Comparison of ENCODE assay signal across 28 cellular contexts in genomic region chr12:62738105-62738504, GRCh38.
A peak's percentile ranks its signal among the peaks of the same experiment; 100 is the strongest.
DNase-seq lines count a peak whose midpoint lies in the region; ATAC-seq and TF ChIP-seq lines count a peak whose summit lies in the region.
"Had no signal": no experiment of that assay in that cellular context is flagged by ENCODE, and none has a peak within 500 bp of the region (broad histone marks: within the 10 kb centered on the region; RNA-seq: fewer than 3 reads in every experiment).

No MANE protein-coding gene starts in this region.

- no peak for TF ChIP-seq CTCF in HCT116 (IDR thresholded peaks at IDR 0.05 in 2 of 3, conservative IDR thresholded peaks at IDR 0.05 in 1 of 3; ENCODE audit: borderline replicate concordance in 1 of 3, insufficient read depth in 1 of 3, low read depth in 2 of 3, low read length in 2 of 3)
- TF ChIP-seq CTCF in epithelial cell of esophagus (IDR thresholded peaks at IDR 0.05; ENCODE audit: insufficient read depth, low read depth, low read length, missing control alignments): no peak
- TF ChIP-seq CTCF in gastroesophageal sphincter (IDR thresholded peaks at IDR 0.05): no peak

- CTCF ChIA-PET in HCT116 (lab: Charles Lee): no interaction called here

- no peak overlapping the region for H3K4me3 ChIP-seq in HCT116 (replicated peaks in 1 of 2; ENCODE audit: low read depth in 1 of 2, low read length in 2 of 2)
- no peak overlapping the region for H3K4me3 ChIP-seq in epithelial cell of esophagus (ENCODE audit: low read length)
- H3K4me3 ChIP-seq in skeletal muscle satellite cell (ENCODE audit: low read length): no peak overlapping the region
- H3K4me3 ChIP-seq in gastroesophageal sphincter: no peak overlapping the region
- H3K4me3 ChIP-seq: ovary, smooth muscle cell, upper lobe of right lung had no signal

- 97 to 100% methylated on average over 3 of the region's 3 CpGs for WGBS in gastroesophageal sphincter (ENCODE audit: low coverage in 1 of 2), 2 donors

- H3K36me3 ChIP-seq in HCT116 (ENCODE audit: control insufficient read depth in 1 of 2, insufficient read depth in 2 of 2, low read length in 2 of 2): no peaks in the 10 kb centered on the region
- H3K36me3 ChIP-seq in skeletal muscle satellite cell (ENCODE audit: insufficient read depth, low read length): no peaks in the 10 kb centered on the region
- H3K36me3 ChIP-seq in gastroesophageal sphincter: no peaks in the 10 kb centered on the region
- H3K36me3 ChIP-seq: ovary, upper lobe of right lung had no signal

- DNase-seq in HCT116 (ENCODE audit: low read depth, low spot score) (no peak), epithelial cell of esophagus (ENCODE audit: low read depth) (peak; percentile 6), MV-4-11 (lab: John Stamatoyannopoulos, UW) (no peak), NCI-H2227 treated with DMSO at 0.1 percent for 48 hours (lab: John Stamatoyannopoulos, UW) (no peak)
- DNase-seq: activated CD4-positive, alpha-beta memory T cell treated with anti-CD3 and anti-CD28 coated beads, Interleukin-2, amount 10 ng/mL, durations not matched to agents 7 days and 5 days; activated CD4-positive, CD25-positive, alpha-beta regulatory T cell treated with anti-CD3 and anti-CD28 coated beads, Interleukin-2, amount 50 U/mL, for 72 hours; activated CD8-positive, alpha-beta memory T cell treated with anti-CD3 and anti-CD28 coated beads, Interleukin-2, amount 50 U/mL, for 48 hours; C1 segment of cervical spinal cord; central memory CD4-positive, alpha-beta T cell; COR-L47; dermis blood vessel endothelial cell; HFFc6; islet precursor cell; left ventricle myocardium superior; midbrain; natural killer cell; NCI-H1092; NCI-H187; NCI-H748 treated with DMSO at 0.1 percent for 48 hours; ovary; RPMI8226; stimulated activated CD4-positive, alpha-beta T cell treated with anti-CD3 and anti-CD28 coated beads, Interleukin-2, amount 100 ng/mL, for 24 hours; upper lobe of right lung had no signal

- no peaks in the 10 kb centered on the region for H3K27me3 ChIP-seq in HCT116 (ENCODE audit: insufficient read depth, low read length)
- no peaks in the 10 kb centered on the region for H3K27me3 ChIP-seq in skeletal muscle satellite cell (ENCODE audit: control insufficient read depth, insufficient read depth, low read length)
- H3K27me3 ChIP-seq in gastroesophageal sphincter: no peaks in the 10 kb centered on the region
- H3K27me3 ChIP-seq: ovary, upper lobe of right lung had no signal

- H3K79me2 ChIP-seq in HCT116 (ENCODE audit: insufficient read depth, low read length): no peaks in the 10 kb centered on the region

- BruUV-seq in HCT116 (replicated peaks; lab: Mats Ljungman, UMichigan): no TSS peak

- POLR2A ChIA-PET in HCT116 (lab: Charles Lee): no interaction called here

- H2AFZ ChIP-seq in HCT116 (ENCODE audit: low read depth, low read length, poor library complexity, severe bottlenecking): no peak overlapping the region

- intact Hi-C loops in HCT116 (cut with micrococcal nuclease): no loop called here

- H3K9ac ChIP-seq in HCT116 (ENCODE audit: low read length) (no peak overlapping the region), skeletal muscle satellite cell (ENCODE audit: low read depth, low read length) (peak overlapping the region; percentile 32)

- no peaks in the 10 kb centered on the region for H4K20me1 ChIP-seq in HCT116 (ENCODE audit: insufficient read depth)

- peak overlapping the region; percentile 16 for H3K4me2 ChIP-seq in HCT116 (ENCODE audit: low read length)
- peak overlapping the region; percentile 45 for H3K4me2 ChIP-seq in skeletal muscle satellite cell (ENCODE audit: low read length)
- H3K4me2 ChIP-seq: smooth muscle cell had no signal

- no peaks in the 10 kb centered on the region for H3K9me3 ChIP-seq in HCT116 (ENCODE audit: control insufficient read depth in 1 of 2, insufficient read depth in 1 of 2, low read depth in 1 of 2, low read length in 2 of 2)
- H3K9me3 ChIP-seq in skeletal muscle satellite cell (replicated peaks; ENCODE audit: low read length): no peaks in the 10 kb centered on the region
- H3K9me3 ChIP-seq in gastroesophageal sphincter: no peaks in the 10 kb centered on the region
- H3K9me3 ChIP-seq: ovary, upper lobe of right lung had no signal

- no peak for TF ChIP-seq POLR2A in HCT116 (IDR thresholded peaks at IDR 0.05; ENCODE audit: borderline replicate concordance, extremely low read depth, insufficient read depth, insufficient read length)
- no peak for TF ChIP-seq POLR2A in gastroesophageal sphincter (IDR thresholded peaks at IDR 0.05)

- H3K27ac ChIP-seq in HCT116 (ENCODE audit: low read depth, low read length) (no peak overlapping the region), gastroesophageal sphincter (no peak overlapping the region)
- H3K27ac ChIP-seq: ovary, upper lobe of right lung had no signal

- ATAC-seq in HCT116 (no peak; the same call in 1 of the 2 replicates), SK-N-SH treated with all-trans-retinoic acid at 6 μM for 48 hours (peak; percentile 40; the same call in 2 of the 3 replicates), gastroesophageal sphincter (no peak)
- ATAC-seq: activated naive CD4-positive, alpha-beta T cell treated with anti-CD3 and anti-CD28 coated beads, Interleukin-2, amount 50 U/mL, for 72 hours; left ventricle myocardium superior; natural killer cell; upper lobe of right lung had no signal

- no peaks in the 10 kb centered on the region for H3K9me2 ChIP-seq in HCT116 (ENCODE audit: insufficient read depth)

- H3K4me1 ChIP-seq in HCT116 (ENCODE audit: control insufficient read depth in 1 of 2, insufficient read depth in 2 of 2, low read length in 2 of 2) (peaks cover 19 to 49% of the 10 kb centered on the region in 2 experiments), skeletal muscle satellite cell (ENCODE audit: control insufficient read depth, insufficient read depth, low read length) (peaks cover 30% of the 10 kb centered on the region), gastroesophageal sphincter (peaks cover 0 to 3% (median 0%) of the 10 kb centered on the region in 3 donors)
- H3K4me1 ChIP-seq: upper lobe of right lung had no signal

- TF ChIP-seq EP300 in gastroesophageal sphincter (IDR thresholded peaks at IDR 0.05): no peak

- TF ChIP-seq RAD21 in HCT116 (IDR thresholded peaks at IDR 0.05; ENCODE audit: low read depth): no peak

- RAD21 ChIA-PET in HCT116 (lab: Charles Lee; ENCODE audit: low non-redundant PET in 1 of 2, low total read pairs in 2 of 2, uncharacterized antibody in 2 of 2, unreplicated experiment in 2 of 2): no interaction called here

TF ChIP-seq in HCT116, 20 proteins besides CTCF, POLR2A, EP300 and RAD21:
- TF ChIP-seq POLR2AphosphoS5 (IDR thresholded peaks at IDR 0.05; ENCODE audit: low read depth, low read length) (no peak), EZH2 (IDR thresholded peaks at IDR 0.05) (no peak), CEBPB (IDR thresholded peaks at IDR 0.05; ENCODE audit: low read depth) (no peak), ZNF274 (IDR thresholded peaks at IDR 0.05; ENCODE audit: low read depth, low read length) (no peak), SIN3A (IDR thresholded peaks at IDR 0.05; ENCODE audit: low read depth) (no peak), EZH2phosphoT487 (IDR thresholded peaks at IDR 0.05; ENCODE audit: borderline replicate concordance) (no peak), JUND (IDR thresholded peaks at IDR 0.05) (no peak), ZFX (IDR thresholded peaks at IDR 0.05) (no peak), EGR1 (IDR thresholded peaks at IDR 0.05; ENCODE audit: low read depth) (no peak), SRF (IDR thresholded peaks at IDR 0.05; ENCODE audit: low read depth) (no peak), TCF7L2 (IDR thresholded peaks at IDR 0.05; ENCODE audit: borderline replicate concordance, extremely low read depth, insufficient read depth, insufficient read length) (no peak)
- TF ChIP-seq, protein P1, sequence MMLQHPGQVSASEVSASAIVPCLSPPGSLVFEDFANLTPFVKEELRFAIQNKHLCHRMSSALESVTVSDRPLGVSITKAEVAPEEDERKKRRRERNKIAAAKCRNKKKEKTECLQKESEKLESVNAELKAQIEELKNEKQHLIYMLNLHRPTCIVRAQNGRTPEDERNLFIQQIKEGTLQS (IDR thresholded peaks at IDR 0.05): no peak

TF ChIP-seq in SK-N-SH treated with all-trans-retinoic acid at 6 μM for 48 hours, 23 proteins besides CTCF, POLR2A, EP300 and RAD21 (continues in another document):
- no peak for TF ChIP-seq PPARA (CRISPR knock-in tag; IDR thresholded peaks at IDR 0.05; ENCODE audit: borderline replicate concordance)
- no peak for TF ChIP-seq ARNTL (CRISPR knock-in tag; IDR thresholded peaks at IDR 0.05; ENCODE audit: borderline replicate concordance, low read depth)
- TF ChIP-seq CREB5 (CRISPR knock-in tag; IDR thresholded peaks at IDR 0.05; ENCODE audit: low read depth): no peak
- no peak for TF ChIP-seq ZFP3 (CRISPR knock-in tag; IDR thresholded peaks at IDR 0.05)
- TF ChIP-seq ZNF565 (CRISPR knock-in tag; conservative IDR thresholded peaks at IDR 0.05; ENCODE audit: low read depth): no peak
- no peak for TF ChIP-seq RARB (CRISPR knock-in tag; IDR thresholded peaks at IDR 0.05)
- no peak for TF ChIP-seq ZNF8 (CRISPR knock-in tag; IDR thresholded peaks at IDR 0.05)
